In genomic region chr4:190064806-190065205, GRCh38 we compare ENCODE assay signal across 22 cellular contexts. TPM values are rescaled to one million over a fixed set of nuclear protein-coding genes. Genes with fewer than 3 reads are reported as not detected.
"Had no signal": no experiment of that assay in that cellular context is flagged by ENCODE, and none has a peak within 500 bp of the region (broad histone marks: within the 10 kb centered on the region; RNA-seq: fewer than 3 reads in every experiment).

No MANE protein-coding gene starts in this region.

RNA-seq across cellular contexts. Expression of gene DBET, which starts 0.5 kb away (rescaled TPM):
- total RNA-seq: naive thymus-derived CD4-positive, alpha-beta T cell; natural killer cell; occipital lobe; osteoblast; progenitor cell of endocrine pancreas; psoas muscle; renal cortical epithelial cell; right atrium auricular region; sciatic nerve; smooth muscle cell; spleen; stomach; subcutaneous adipose tissue; temporal lobe; thoracic aorta; thyroid gland; tibial nerve; upper lobe of left lung; vagina had no signal
- polyA plus RNA-seq: naive thymus-derived CD4-positive, alpha-beta T cell; neural cell; pancreas; psoas muscle; smooth muscle cell; spleen; stomach had no signal

RNA-seq across cellular contexts. Expression of gene FRG2, which starts 37.8 kb away (rescaled TPM):
- total RNA-seq: naive thymus-derived CD4-positive, alpha-beta T cell; natural killer cell; occipital lobe; osteoblast; pancreas; progenitor cell of endocrine pancreas; psoas muscle; renal cortical epithelial cell; right atrium auricular region; sciatic nerve; smooth muscle cell; spleen; stomach; subcutaneous adipose tissue; temporal lobe; thoracic aorta; thyroid gland; tibial nerve; upper lobe of left lung; ureter; vagina had no signal
- polyA plus RNA-seq: naive thymus-derived CD4-positive, alpha-beta T cell; neural cell; pancreas; psoas muscle; smooth muscle cell; spleen; stomach had no signal
